Comparison of ENCODE assay signal across 1 cellular context in genomic region chr6:84227434-84228197, GRCh38.
TF ChIP-seq lines count a peak whose summit lies in the region.

Gene CEP162 (minus strand): TSS chr6:84227643. CDS start chr6:84226393, 1,250 bp downstream.

TF ChIP-seq in K562, 482 proteins besides CTCF, POLR2A, EP300 and RAD21 (continued from another document and continues in another):
- TF ChIP-seq ZBTB26 (CRISPR knock-in tag; IDR thresholded peaks at IDR 0.05) = no peak
- TF ChIP-seq SAFB (IDR thresholded peaks at IDR 0.05; ENCODE audit: borderline replicate concordance, low read depth, low read length) = no peak
- TF ChIP-seq ZNF398 (CRISPR knock-in tag; IDR thresholded peaks at IDR 0.05) = no peak
- no peak for TF ChIP-seq ZSCAN29 (IDR thresholded peaks at IDR 0.05)
- TF ChIP-seq HDAC2 (IDR thresholded peaks at IDR 0.05) = peak; percentile 89
- peak; percentile 98 for TF ChIP-seq NKRF (IDR thresholded peaks at IDR 0.05; ENCODE audit: borderline replicate concordance)
- TF ChIP-seq YBX1 (IDR thresholded peaks at IDR 0.05) = no peak
- TF ChIP-seq PHTF2 (CRISPR knock-in tag; IDR thresholded peaks at IDR 0.05) = no peak
- no peak for TF ChIP-seq ZNF699 (CRISPR knock-in tag; IDR thresholded peaks at IDR 0.05; ENCODE audit: insufficient replicate concordance)
- TF ChIP-seq FOXK1 (CRISPR knock-in tag; IDR thresholded peaks at IDR 0.05; ENCODE audit: borderline replicate concordance) = no peak
- no peak for TF ChIP-seq FOXO4 (CRISPR knock-in tag; IDR thresholded peaks at IDR 0.05)
- TF ChIP-seq PRDM10 (IDR thresholded peaks at IDR 0.05; ENCODE audit: partially characterized antibody) = peak; percentile 73
- TF ChIP-seq THAP7 (CRISPR knock-in tag; IDR thresholded peaks at IDR 0.05) = no peak
- TF ChIP-seq NR0B1 (IDR thresholded peaks at IDR 0.05; ENCODE audit: partially characterized antibody) = no peak
- TF ChIP-seq ZBTB12 (CRISPR knock-in tag; IDR thresholded peaks at IDR 0.05) = no peak
- TF ChIP-seq SMAD4 (CRISPR knock-in tag; conservative IDR thresholded peaks at IDR 0.05) = 0 out of 2 replicates have a peak, but pooled peaks have one; percentile 44
- peak; percentile 88 for TF ChIP-seq FOXJ2 (tag; IDR thresholded peaks at IDR 0.05)
- no peak for TF ChIP-seq ZNF174 (CRISPR knock-in tag; IDR thresholded peaks at IDR 0.05)
- peak; percentile 86 for TF ChIP-seq ETS1 (conservative IDR thresholded peaks at IDR 0.05; ENCODE audit: control insufficient read depth, low read depth, low read length)
- no peak for TF ChIP-seq NR2F6 (CRISPR knock-in tag; IDR thresholded peaks at IDR 0.05)
- no peak for TF ChIP-seq ZFP91 (CRISPR knock-in tag; IDR thresholded peaks at IDR 0.05)
- no peak for TF ChIP-seq HMG20A (CRISPR knock-in tag; conservative IDR thresholded peaks at IDR 0.05)
- TF ChIP-seq PBX2 (CRISPR knock-in tag; IDR thresholded peaks at IDR 0.05; ENCODE audit: low read depth) = no peak
- TF ChIP-seq PBX2 (tag; conservative IDR thresholded peaks at IDR 0.05; ENCODE audit: low read depth) = no peak
- TF ChIP-seq SREBF1 (IDR thresholded peaks at IDR 0.05; ENCODE audit: borderline replicate concordance, low read depth, low read length) = no peak
- TF ChIP-seq ZNF592 (IDR thresholded peaks at IDR 0.05) = 0 out of 2 replicates have a peak, but pooled peaks have one; percentile 31
- TF ChIP-seq ZNF121 (CRISPR knock-in tag; conservative IDR thresholded peaks at IDR 0.05) = no peak
- 0 out of 2 replicates have a peak, but pooled peaks have one; percentile 24 for TF ChIP-seq RBFOX2 (IDR thresholded peaks at IDR 0.05; ENCODE audit: low read depth, low read length)
- TF ChIP-seq ETS2 (tag; IDR thresholded peaks at IDR 0.05; ENCODE audit: borderline replicate concordance, poor library complexity, severe bottlenecking) = no peak
